ENCODE assay signal across 9 cellular contexts in the genomic region with DNA sequence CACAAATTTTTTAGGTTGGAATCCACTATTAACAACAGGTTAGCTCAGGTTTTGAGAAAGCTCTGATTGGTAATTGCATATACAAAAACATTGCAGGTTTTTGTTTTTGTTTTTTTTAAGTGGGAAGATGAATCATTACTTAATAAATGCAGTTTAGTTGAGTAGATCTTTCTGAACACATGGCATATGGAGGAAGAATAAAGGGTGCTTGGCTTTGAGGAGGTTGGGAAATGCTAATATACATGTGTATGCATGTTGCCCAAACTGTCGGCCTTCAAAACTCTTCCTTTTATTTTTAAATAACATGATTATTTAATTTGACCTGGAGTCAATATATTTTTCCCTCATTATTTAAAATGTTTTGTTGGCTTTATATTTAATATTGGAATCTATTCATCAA. TPM values are rescaled to one million over a fixed set of nuclear protein-coding genes. Genes with fewer than 3 reads are reported as not detected.
A peak's percentile ranks its signal among the peaks of the same experiment; 100 is the strongest.
DNase-seq lines count a peak whose midpoint lies in the region; ATAC-seq and TF ChIP-seq lines count a peak whose summit lies in the region.
"Had no signal": no experiment of that assay in that cellular context is flagged by ENCODE, and none has a peak within 500 bp of the region (broad histone marks: within the 10 kb centered on the region; RNA-seq: fewer than 3 reads in every experiment).

No MANE protein-coding gene starts in this region.

- H3K27ac ChIP-seq in RWPE2 (ENCODE audit: poor library complexity, severe bottlenecking) (peak overlapping the region; percentile 96), prostate gland (peak overlapping the region; percentile 97 to 99)

- no peak for TF ChIP-seq POLR2A in prostate gland (IDR thresholded peaks at IDR 0.05)

- H3K9me3 ChIP-seq in RWPE2 (ENCODE audit: severe bottlenecking) (no peaks in the 10 kb centered on the region), prostate gland (no peaks in the 10 kb centered on the region)

- intact Hi-C loops in prostate gland (cut with DNase I) = loop anchor here (5.0 kb wide), 1 partner anchor 41 kb away; no protein-coding TSS in a partner anchor

- H3K27me3 ChIP-seq in RWPE2 (ENCODE audit: insufficient read depth, poor library complexity, severe bottlenecking) (no peaks in the 10 kb centered on the region), prostate gland (replicated peaks; ENCODE audit: insufficient read depth) (no peaks in the 10 kb centered on the region)

- ATAC-seq in RWPE2 (ENCODE audit: low read depth) (no peak), GM19324 (IDR thresholded peaks at IDR 0.05; ENCODE audit: low FRiP score, unreplicated experiment) (no peak), HG02642 (IDR thresholded peaks at IDR 0.05; ENCODE audit: poor library complexity, unreplicated experiment) (no peak)

- TF ChIP-seq CTCF in GM12865 (IDR thresholded peaks at IDR 0.05; ENCODE audit: insufficient read depth, low read depth, low read length, missing control alignments) (no peak), RWPE2 (IDR thresholded peaks at IDR 0.05; ENCODE audit: poor library complexity, severe bottlenecking) (no peak), epithelial cell of esophagus (IDR thresholded peaks at IDR 0.05; ENCODE audit: insufficient read depth, low read depth, low read length, missing control alignments) (no peak), prostate gland (IDR thresholded peaks at IDR 0.05) (no peak)

- H3K4me3 ChIP-seq in GM12865 (ENCODE audit: low read depth, low read length) = peak overlapping the region; percentile 97
- H3K4me3 ChIP-seq in RWPE2 (ENCODE audit: severe bottlenecking) = no peak overlapping the region
- no peak overlapping the region for H3K4me3 ChIP-seq in epithelial cell of esophagus (ENCODE audit: low read length)
- H3K4me3 ChIP-seq in prostate gland = no peak overlapping the region

- WGBS in prostate gland = 67% methylated on average over 1 of the region's 1 CpG

- H3K36me3 ChIP-seq in RWPE2 (ENCODE audit: low read depth) (peaks cover 52% of the 10 kb centered on the region), prostate gland (no peaks in the 10 kb centered on the region)

- DNase-seq in GM12865 (ENCODE audit: low read depth) = no peak
- DNase-seq in RWPE2 (ENCODE audit: low spot score) = no peak
- DNase-seq in epithelial cell of esophagus (ENCODE audit: low read depth) = peak; percentile 52
- DNase-seq in prostate gland (ENCODE audit: low spot score) = no peak
- DNase-seq in T-helper 9 cell = no peak
- DNase-seq in amygdala (lab: John Stamatoyannopoulos, UW) = no peak
- DNase-seq: amniotic stem cell had no signal

- H3K4me1 ChIP-seq in RWPE2 (ENCODE audit: insufficient read depth, poor library complexity, severe bottlenecking) = peaks cover 34% of the 10 kb centered on the region
- peaks cover 3% of the 10 kb centered on the region for H3K4me1 ChIP-seq in prostate gland (replicated peaks)

RNA-seq across cellular contexts. Expression of gene ZBTB38, which starts 32.8 kb away (rescaled TPM):
- 100 to 1,000 TPM; 151 to 169 TPM for total RNA-seq in prostate gland
